In genomic region chrX:19904778-19905367, GRCh38 we compare ENCODE assay signal across 1 cellular context.
TF ChIP-seq lines count a peak whose summit lies in the region.

No MANE protein-coding gene starts in this region.

TF ChIP-seq in SK-N-SH treated with all-trans-retinoic acid at 6 μM for 48 hours, 23 proteins besides CTCF, POLR2A, EP300 and RAD21 (continued from another document):
- TF ChIP-seq, protein P1, sequence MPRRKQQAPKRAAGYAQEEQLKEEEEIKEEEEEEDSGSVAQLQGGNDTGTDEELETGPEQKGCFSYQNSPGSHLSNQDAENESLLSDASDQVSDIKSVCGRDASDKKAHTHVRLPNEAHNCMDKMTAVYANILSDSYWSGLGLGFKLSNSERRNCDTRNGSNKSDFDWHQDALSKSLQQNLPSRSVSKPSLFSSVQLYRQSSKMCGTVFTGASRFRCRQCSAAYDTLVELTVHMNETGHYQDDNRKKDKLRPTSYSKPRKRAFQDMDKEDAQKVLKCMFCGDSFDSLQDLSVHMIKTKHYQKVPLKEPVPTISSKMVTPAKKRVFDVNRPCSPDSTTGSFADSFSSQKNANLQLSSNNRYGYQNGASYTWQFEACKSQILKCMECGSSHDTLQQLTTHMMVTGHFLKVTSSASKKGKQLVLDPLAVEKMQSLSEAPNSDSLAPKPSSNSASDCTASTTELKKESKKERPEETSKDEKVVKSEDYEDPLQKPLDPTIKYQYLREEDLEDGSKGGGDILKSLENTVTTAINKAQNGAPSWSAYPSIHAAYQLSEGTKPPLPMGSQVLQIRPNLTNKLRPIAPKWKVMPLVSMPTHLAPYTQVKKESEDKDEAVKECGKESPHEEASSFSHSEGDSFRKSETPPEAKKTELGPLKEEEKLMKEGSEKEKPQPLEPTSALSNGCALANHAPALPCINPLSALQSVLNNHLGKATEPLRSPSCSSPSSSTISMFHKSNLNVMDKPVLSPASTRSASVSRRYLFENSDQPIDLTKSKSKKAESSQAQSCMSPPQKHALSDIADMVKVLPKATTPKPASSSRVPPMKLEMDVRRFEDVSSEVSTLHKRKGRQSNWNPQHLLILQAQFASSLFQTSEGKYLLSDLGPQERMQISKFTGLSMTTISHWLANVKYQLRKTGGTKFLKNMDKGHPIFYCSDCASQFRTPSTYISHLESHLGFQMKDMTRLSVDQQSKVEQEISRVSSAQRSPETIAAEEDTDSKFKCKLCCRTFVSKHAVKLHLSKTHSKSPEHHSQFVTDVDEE (CRISPR knock-in tag; IDR thresholded peaks at IDR 0.05): no peak
- TF ChIP-seq OSR1 (CRISPR knock-in tag; IDR thresholded peaks at IDR 0.05) (no peak), POU6F1 (CRISPR knock-in tag; IDR thresholded peaks at IDR 0.05; ENCODE audit: borderline replicate concordance, low read depth) (no peak)
- TF ChIP-seq, protein P2, sequence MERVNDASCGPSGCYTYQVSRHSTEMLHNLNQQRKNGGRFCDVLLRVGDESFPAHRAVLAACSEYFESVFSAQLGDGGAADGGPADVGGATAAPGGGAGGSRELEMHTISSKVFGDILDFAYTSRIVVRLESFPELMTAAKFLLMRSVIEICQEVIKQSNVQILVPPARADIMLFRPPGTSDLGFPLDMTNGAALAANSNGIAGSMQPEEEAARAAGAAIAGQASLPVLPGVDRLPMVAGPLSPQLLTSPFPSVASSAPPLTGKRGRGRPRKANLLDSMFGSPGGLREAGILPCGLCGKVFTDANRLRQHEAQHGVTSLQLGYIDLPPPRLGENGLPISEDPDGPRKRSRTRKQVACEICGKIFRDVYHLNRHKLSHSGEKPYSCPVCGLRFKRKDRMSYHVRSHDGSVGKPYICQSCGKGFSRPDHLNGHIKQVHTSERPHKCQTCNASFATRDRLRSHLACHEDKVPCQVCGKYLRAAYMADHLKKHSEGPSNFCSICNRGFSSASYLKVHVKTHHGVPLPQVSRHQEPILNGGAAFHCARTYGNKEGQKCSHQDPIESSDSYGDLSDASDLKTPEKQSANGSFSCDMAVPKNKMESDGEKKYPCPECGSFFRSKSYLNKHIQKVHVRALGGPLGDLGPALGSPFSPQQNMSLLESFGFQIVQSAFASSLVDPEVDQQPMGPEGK (CRISPR knock-in tag; IDR thresholded peaks at IDR 0.05; ENCODE audit: borderline replicate concordance): no peak
TF ChIP-seq in SK-N-SH treated with all-trans-retinoic acid at 6 μM for 48 hours: peak in this region for 0.
